In the genomic region with DNA sequence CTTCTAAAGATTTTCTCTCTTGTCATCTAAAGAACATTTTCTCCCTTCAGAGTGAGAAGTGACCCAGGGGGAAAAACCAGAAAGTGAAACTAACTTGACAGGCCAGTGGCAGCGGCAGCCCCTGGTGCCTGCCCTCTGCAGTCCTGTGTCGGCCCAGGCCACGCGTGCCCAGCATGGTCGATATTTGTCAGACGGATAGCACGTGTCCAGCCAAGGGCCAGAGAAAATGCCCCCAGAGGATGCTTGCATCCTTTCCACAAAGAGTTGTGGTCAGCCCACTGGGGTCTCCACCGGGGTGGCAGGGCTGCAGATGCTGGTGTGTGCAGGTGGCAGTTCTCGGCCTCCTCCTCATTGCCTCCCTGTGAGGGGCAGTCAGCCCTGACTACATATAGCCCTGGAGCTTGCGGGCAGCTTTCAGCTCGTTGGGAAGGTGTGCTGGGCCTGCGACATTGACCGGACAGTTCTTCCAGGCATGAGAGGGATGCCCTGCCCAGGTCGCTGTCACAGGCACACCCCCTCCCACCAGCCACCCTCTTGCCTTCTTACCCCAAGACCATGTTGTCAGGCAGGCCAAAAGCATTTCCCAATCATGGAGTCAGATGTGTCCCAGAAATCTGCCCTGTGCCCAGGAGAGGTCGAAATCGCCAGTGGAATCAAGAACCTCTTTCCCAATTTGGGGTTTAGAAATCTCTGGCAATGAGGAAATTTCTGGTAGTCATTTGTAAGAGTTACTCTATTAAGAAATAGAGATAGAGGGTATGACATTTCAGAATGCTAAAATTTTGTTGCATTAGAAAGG, we compare ENCODE assay signal across 15 cellular contexts.
A peak's percentile ranks its signal among the peaks of the same experiment; 100 is the strongest.
DNase-seq lines count a peak whose midpoint lies in the region; TF ChIP-seq lines count a peak whose summit lies in the region.
"Had no signal": no experiment of that assay in that cellular context is flagged by ENCODE, and none has a peak within 500 bp of the region (broad histone marks: within the 10 kb centered on the region; RNA-seq: fewer than 3 reads in every experiment).

No MANE protein-coding gene starts in this region.

- peak overlapping the region in 1 of 2 experiments; percentile 5 for H3K14ac ChIP-seq in mesenchymal stem cell (ENCODE audit: low read length in 2 of 2)

- H3K36me3 ChIP-seq in mesenchymal stem cell (ENCODE audit: control insufficient read depth in 1 of 2, insufficient read depth in 2 of 2, low read depth in 1 of 2, low read length in 2 of 2) (peaks cover 47% of the 10 kb centered on the region in 2 experiments), stomach (no peaks in the 10 kb centered on the region)

- H3K4me1 ChIP-seq in mesenchymal stem cell (ENCODE audit: control insufficient read depth, insufficient read depth, low read depth, low read length) (peaks cover 58% of the 10 kb centered on the region), stomach (peaks cover 62 to 99% (median 83%) of the 10 kb centered on the region in 4 donors)

- H3K4me1 Mint-ChIP-seq in HFFc6 (ENCODE audit: low read depth), result peaks cover 98% of the 10 kb centered on the region

- no peak overlapping the region for H2AK5ac ChIP-seq in mesenchymal stem cell (ENCODE audit: low read length, severe bottlenecking)

- H2AFZ ChIP-seq in mesenchymal stem cell (ENCODE audit: low read depth, low read length), result no peak overlapping the region

- no peak for TF ChIP-seq POLR2A in stomach (IDR thresholded peaks at IDR 0.05)

- no peaks in the 10 kb centered on the region for H3K27me3 ChIP-seq in mesenchymal stem cell (ENCODE audit: control insufficient read depth in 1 of 2, insufficient read depth in 1 of 2, low read length in 2 of 2)
- H3K27me3 ChIP-seq in stomach, result no peaks in the 10 kb centered on the region

- 95% methylated on average over 16 of the region's 16 CpGs for WGBS in mesenchymal stem cell
- WGBS in stomach, 5 donors, result 71 to 92% (median 88%) methylated on average over 13 to 16 of the region's 16 CpGs

- peaks cover 5% of the 10 kb centered on the region for H3K27me3 Mint-ChIP-seq in HFFc6 (ENCODE audit: insufficient read depth)
- H3K27me3 Mint-ChIP-seq: activated naive CD8-positive, alpha-beta T cell treated with anti-CD3 and anti-CD28 coated beads, Interleukin-2, amount 50 U/mL, for 24 hours had no signal

- H3K36me3 Mint-ChIP-seq in HFFc6 (ENCODE audit: low read depth), result peaks cover 56% of the 10 kb centered on the region
- H3K36me3 Mint-ChIP-seq: CD8-positive, alpha-beta T cell had no signal

- no peak for TF ChIP-seq EP300 in stomach (IDR thresholded peaks at IDR 0.05)

- H3K4ac ChIP-seq in mesenchymal stem cell (ENCODE audit: low read depth in 1 of 2, low read length in 2 of 2), result no peak overlapping the region

- no peak overlapping the region for H3K4me2 ChIP-seq in mesenchymal stem cell (ENCODE audit: low read length, poor library complexity, severe bottlenecking)

- no peak overlapping the region for H2BK5ac ChIP-seq in mesenchymal stem cell (ENCODE audit: low read depth, low read length, poor library complexity, severe bottlenecking)

- peak overlapping the region; percentile 63 for H3K9ac ChIP-seq in mesenchymal stem cell (ENCODE audit: low read length)

- H3K79me1 ChIP-seq in mesenchymal stem cell (replicated peaks; ENCODE audit: low read length, poor library complexity, severe bottlenecking), result no peaks in the 10 kb centered on the region

- intact Hi-C loops in stomach (cut with DNase I; ENCODE audit: low total_unique reads), result no loop called here

- H4K8ac ChIP-seq in mesenchymal stem cell (ENCODE audit: low read length), result no peak overlapping the region

- H3K18ac ChIP-seq in mesenchymal stem cell (ENCODE audit: low read depth in 1 of 2, low read length in 2 of 2), result peak overlapping the region in 1 of 2 experiments; percentile 16

- DNase-seq in HFFc6 (no peak), coronary artery (ENCODE audit: low spot score) (no peak), mesenchymal stem cell (no peak), stomach (no peak), NCI-H82 (lab: John Stamatoyannopoulos, UW) (no peak)
- DNase-seq in activated CD4-positive, alpha-beta T cell treated with anti-CD3 and anti-CD28 coated beads for 4 hours, result no peak
- DNase-seq in stimulated activated CD4-positive, alpha-beta T cell treated with anti-CD3 and anti-CD28 coated beads, Interleukin-4, amount 100 ng/mL, for 1 hour, result no peak
- no peak for DNase-seq in stimulated activated CD4-positive, alpha-beta T cell treated with anti-CD3 and anti-CD28 coated beads, Interleukin-2, amount 100 ng/mL, for 48 hours
- DNase-seq: activated CD4-positive, CD25-positive, alpha-beta regulatory T cell; activated naive CD8-positive, alpha-beta T cell treated with anti-CD3 and anti-CD28 coated beads, Interleukin-2, amount 50 U/mL, for 24 hours; CD8-positive, alpha-beta T cell; cortex of kidney; NCI-H2107; NK-92 treated with Interleukin-12 subunit alpha and Interleukin-12 subunit beta, amount 100 ng/mL, for 24 hours; occipital lobe had no signal

- H2BK120ac ChIP-seq in mesenchymal stem cell (ENCODE audit: low read depth, low read length), result no peak overlapping the region

- H3K4me3 Mint-ChIP-seq in HFFc6, result peak overlapping the region; percentile 68; the same call in 1 of the 2 replicates
- H3K4me3 Mint-ChIP-seq: activated naive CD8-positive, alpha-beta T cell treated with anti-CD3 and anti-CD28 coated beads, Interleukin-2, amount 50 U/mL, for 24 hours; CD8-positive, alpha-beta T cell had no signal

- no peak overlapping the region for H4K91ac ChIP-seq in mesenchymal stem cell (ENCODE audit: low read length)

- H3K9me3 ChIP-seq in mesenchymal stem cell (ENCODE audit: control insufficient read depth, low read length) (no peaks in the 10 kb centered on the region), stomach (no peaks in the 10 kb centered on the region)

- TF ChIP-seq CTCF in HFFc6 (IDR thresholded peaks at IDR 0.05) (no peak), coronary artery (IDR thresholded peaks at IDR 0.05) (no peak), stomach (IDR thresholded peaks at IDR 0.05) (no peak)

- H2BK12ac ChIP-seq in mesenchymal stem cell (ENCODE audit: low read length in 2 of 2), result peak overlapping the region in 1 of 2 experiments; percentile 3

- no peak overlapping the region for H2BK15ac ChIP-seq in mesenchymal stem cell (ENCODE audit: low read depth, poor library complexity, severe bottlenecking)

- no peak overlapping the region for H3K23ac ChIP-seq in mesenchymal stem cell (ENCODE audit: low read length in 2 of 2)

- H3K27ac ChIP-seq in coronary artery (peak overlapping the region; percentile 89), mesenchymal stem cell (ENCODE audit: low read length, poor library complexity, severe bottlenecking) (no peak overlapping the region), stomach (peak overlapping the region in 4 of 5 donors; percentile 32 to 79 (median 62))

- H3K4me3 ChIP-seq in coronary artery, result peak overlapping the region; percentile 47
- peak overlapping the region in 1 of 2 experiments; percentile 22 for H3K4me3 ChIP-seq in mesenchymal stem cell (ENCODE audit: insufficient read depth in 1 of 2, low read depth in 1 of 2, low read length in 2 of 2)
- peak overlapping the region in 1 of 4 donors; percentile 10 for H3K4me3 ChIP-seq in stomach

- no peaks in the 10 kb centered on the region for H3K9me3 Mint-ChIP-seq in HFFc6
- H3K9me3 Mint-ChIP-seq: activated naive CD8-positive, alpha-beta T cell treated with anti-CD3 and anti-CD28 coated beads, Interleukin-2, amount 50 U/mL, for 24 hours; CD8-positive, alpha-beta T cell had no signal

- peak overlapping the region; percentile 84 for H3K27ac Mint-ChIP-seq in HFFc6
- H3K27ac Mint-ChIP-seq: activated naive CD8-positive, alpha-beta T cell treated with anti-CD3 and anti-CD28 coated beads, Interleukin-2, amount 50 U/mL, for 24 hours; CD8-positive, alpha-beta T cell had no signal
